Comparison of ENCODE assay signal across 14 cellular contexts in the genomic region with DNA sequence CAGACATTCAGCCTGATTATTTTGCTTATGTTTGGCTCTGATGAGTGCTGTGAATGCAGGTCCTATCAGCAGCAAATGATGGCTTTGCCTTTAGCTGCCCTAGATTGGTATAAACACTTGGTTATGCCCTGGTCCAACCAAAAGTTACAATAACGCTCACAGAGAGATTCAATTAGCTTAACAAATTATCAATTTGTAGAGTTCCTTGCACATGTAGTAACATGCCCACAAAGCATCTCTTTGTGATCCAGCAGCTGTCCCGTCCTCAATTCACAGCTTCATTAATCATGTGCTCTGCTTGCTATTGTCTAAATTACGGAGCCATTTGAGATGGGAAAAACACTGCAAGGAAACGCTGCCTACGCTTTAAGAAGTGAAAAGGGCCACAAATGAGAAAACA.
DNase-seq lines count a peak whose midpoint lies in the region; ATAC-seq and TF ChIP-seq lines count a peak whose summit lies in the region.
"Had no signal": no experiment of that assay in that cellular context is flagged by ENCODE, and none has a peak within 500 bp of the region (broad histone marks: within the 10 kb centered on the region; RNA-seq: fewer than 3 reads in every experiment).

No MANE protein-coding gene starts in this region.

- H4K91ac ChIP-seq in IMR-90 (ENCODE audit: insufficient read depth, low read depth, low read length): no peak overlapping the region

- H2AFZ ChIP-seq in IMR-90 (replicated peaks; ENCODE audit: low read length, poor library complexity): peak overlapping the region; percentile 1
- peak overlapping the region; percentile 60 for H2AFZ ChIP-seq in neuron (ENCODE audit: low read depth, low read length)

- no peaks in the 10 kb centered on the region for H3K4me1 Mint-ChIP-seq in activated naive CD4-positive, alpha-beta T cell treated with anti-CD3 and anti-CD28 coated beads for 36 hours (ENCODE audit: low read depth)
- H3K4me1 Mint-ChIP-seq: activated naive CD4-positive, alpha-beta T cell treated with anti-CD3 and anti-CD28 coated beads, Interleukin-2, amount 50 U/mL, for 24 hours had no signal

- no TSS peak for BruUV-seq in IMR-90 (replicated peaks; lab: Mats Ljungman, UMichigan)

- no peak overlapping the region for H3K27ac Mint-ChIP-seq in activated naive CD4-positive, alpha-beta T cell treated with anti-CD3 and anti-CD28 coated beads for 36 hours
- H3K27ac Mint-ChIP-seq: activated naive CD4-positive, alpha-beta T cell treated with anti-CD3 and anti-CD28 coated beads, Interleukin-2, amount 50 U/mL, for 24 hours had no signal

- no peak overlapping the region for H2BK15ac ChIP-seq in IMR-90 (ENCODE audit: low read depth, low read length)

- no peak overlapping the region for H3K18ac ChIP-seq in IMR-90 (ENCODE audit: low read depth, low read length)

- no peaks in the 10 kb centered on the region for H3K27me3 ChIP-seq in IMR-90 (ENCODE audit: control insufficient read depth, insufficient read depth, low read length)
- no peaks in the 10 kb centered on the region for H3K27me3 ChIP-seq in neuron (ENCODE audit: insufficient read depth, low read length)
- H3K27me3 ChIP-seq in right cardiac atrium (ENCODE audit: control insufficient read depth, insufficient read depth): no peaks in the 10 kb centered on the region
- H3K27me3 ChIP-seq: BLaER1, esophagus squamous epithelium had no signal

- CTCF ChIA-PET in IMR-90 (lab: Yijun Ruan, JAX): no interaction called here
- CTCF ChIA-PET in activated naive CD4-positive, alpha-beta T cell treated with anti-CD3 and anti-CD28 coated beads for 36 hours (lab: Charles Lee): no interaction called here

- H3K9me3 Mint-ChIP-seq in activated naive CD4-positive, alpha-beta T cell treated with anti-CD3 and anti-CD28 coated beads for 36 hours: no peaks in the 10 kb centered on the region
- H3K9me3 Mint-ChIP-seq: activated naive CD4-positive, alpha-beta T cell treated with anti-CD3 and anti-CD28 coated beads, Interleukin-2, amount 50 U/mL, for 24 hours had no signal

- H3K36me3 ChIP-seq in IMR-90 (ENCODE audit: control insufficient read depth, insufficient read depth, low read length) (no peaks in the 10 kb centered on the region), neuron (ENCODE audit: insufficient read depth, low read length) (no peaks in the 10 kb centered on the region)
- H3K36me3 ChIP-seq: BLaER1, esophagus squamous epithelium had no signal

- no peak for TF ChIP-seq RAD21 in IMR-90 (IDR thresholded peaks at IDR 0.05; ENCODE audit: low read length)

- H4K8ac ChIP-seq in IMR-90 (ENCODE audit: low read depth in 2 of 2, low read length in 2 of 2): no peak overlapping the region

- H4K20me1 ChIP-seq in IMR-90 (ENCODE audit: insufficient read depth, low read length): no peaks in the 10 kb centered on the region
- H4K20me1 ChIP-seq: BLaER1 had no signal

- no peak overlapping the region for H3K4ac ChIP-seq in IMR-90 (ENCODE audit: low read depth, low read length)

- no peak overlapping the region for H2AK9ac ChIP-seq in IMR-90 (replicated peaks; ENCODE audit: low read depth, low read length, poor library complexity)

- intact Hi-C loops in IMR-90 (cut with micrococcal nuclease) (no loop called here), right cardiac atrium (cut with DNase I) (no loop called here)
- intact Hi-C loops in activated naive CD4-positive, alpha-beta T cell treated with anti-CD3 and anti-CD28 coated beads for 36 hours (cut with micrococcal nuclease): no loop called here

- no peak overlapping the region; the same call in 1 of the 2 replicates for H4K5ac ChIP-seq in IMR-90 (ENCODE audit: low read depth, low read length)

- H3K23ac ChIP-seq in IMR-90 (ENCODE audit: low read depth, low read length): no peak overlapping the region

- H3K27ac ChIP-seq in IMR-90 (ENCODE audit: insufficient read depth, low read length) (no peak overlapping the region), caudate nucleus (ENCODE audit: low read depth, low read length) (peak overlapping the region; percentile 97), right cardiac atrium (ENCODE audit: low read length) (no peak overlapping the region)
- H3K27ac ChIP-seq: BLaER1, esophagus squamous epithelium had no signal

- no peak for TF ChIP-seq POLR2A in IMR-90 (IDR thresholded peaks at IDR 0.05; ENCODE audit: low read depth, low read length)

- dilution Hi-C loops in IMR-90 (cut with HindIII; ENCODE audit: low sequenced_read_pairs, unreplicated experiment): no loop called here

- no peak overlapping the region for H3K4me3 ChIP-seq in IMR-90 (ENCODE audit: insufficient read depth, low read depth, low read length)
- no peak overlapping the region for H3K4me3 ChIP-seq in neuron (ENCODE audit: low read length)
- H3K4me3 ChIP-seq in right cardiac atrium (ENCODE audit: low read length): no peak overlapping the region
- H3K4me3 ChIP-seq: BLaER1, esophagus squamous epithelium had no signal

- no peak overlapping the region; the same call in 1 of the 2 replicates for H2AK5ac ChIP-seq in IMR-90 (ENCODE audit: low read depth, low read length)

- H3K9me1 ChIP-seq in IMR-90 (ENCODE audit: insufficient read depth, low read length): no peaks in the 10 kb centered on the region

- H3K4me1 ChIP-seq in IMR-90 (ENCODE audit: control insufficient read depth, insufficient read depth, low read length) (peaks cover 3% of the 10 kb centered on the region), neuron (ENCODE audit: insufficient read depth, low read length) (peaks cover 9% of the 10 kb centered on the region), right cardiac atrium (ENCODE audit: control insufficient read depth, insufficient read depth, low read length) (no peaks in the 10 kb centered on the region)
- H3K4me1 ChIP-seq: BLaER1, esophagus squamous epithelium had no signal

- no peak overlapping the region for H3K56ac ChIP-seq in IMR-90 (ENCODE audit: extremely low read depth, insufficient read depth, low read length)

- H2BK5ac ChIP-seq in IMR-90 (ENCODE audit: low read depth, low read length, poor library complexity, severe bottlenecking): no peak overlapping the region

- H2BK20ac ChIP-seq in IMR-90 (ENCODE audit: low read depth, low read length): no peak overlapping the region

- no peak overlapping the region for H3K4me3 Mint-ChIP-seq in activated naive CD4-positive, alpha-beta T cell treated with anti-CD3 and anti-CD28 coated beads for 36 hours
- H3K4me3 Mint-ChIP-seq: activated naive CD4-positive, alpha-beta T cell treated with anti-CD3 and anti-CD28 coated beads, Interleukin-2, amount 50 U/mL, for 24 hours had no signal

- no peaks in the 10 kb centered on the region for H3K36me3 Mint-ChIP-seq in activated naive CD4-positive, alpha-beta T cell treated with anti-CD3 and anti-CD28 coated beads for 36 hours (ENCODE audit: low read depth)
- H3K36me3 Mint-ChIP-seq: activated naive CD4-positive, alpha-beta T cell treated with anti-CD3 and anti-CD28 coated beads, Interleukin-2, amount 50 U/mL, for 24 hours had no signal

- H3K9me3 ChIP-seq in IMR-90 (ENCODE audit: control insufficient read depth, insufficient read depth, low read length): no peaks in the 10 kb centered on the region
- H3K9me3 ChIP-seq in neuron (ENCODE audit: low read length): no peaks in the 10 kb centered on the region
- H3K9me3 ChIP-seq in right cardiac atrium (ENCODE audit: control insufficient read depth, low read length): no peaks in the 10 kb centered on the region
- H3K9me3 ChIP-seq: BLaER1, esophagus squamous epithelium had no signal

- WGBS in IMR-90 (ENCODE audit: extremely low coverage in 2 of 2, insufficient read length in 1 of 2), 2 experiments: no CpG with 5 or more reads among the region's 5 CpGs
- 85% methylated on average over 5 of the region's 5 CpGs for WGBS in right cardiac atrium

- no peaks in the 10 kb centered on the region for H3K79me1 ChIP-seq in IMR-90 (ENCODE audit: low read depth in 1 of 2, low read length in 2 of 2)

- no peak for DNase-seq in IMR-90
- peak; percentile 97 for DNase-seq in NCI-H2171 treated with DMSO at 0.1 percent for 48 hours (lab: John Stamatoyannopoulos, UW)
- peak in 46 of 61 donors; percentile 2 to 73 (median 38) for DNase-seq in caudate nucleus (lab: John Stamatoyannopoulos, UW)
- no peak for DNase-seq in activated naive CD4-positive, alpha-beta T cell treated with anti-CD3 and anti-CD28 coated beads for 36 hours
- no peak for DNase-seq in iPS-NIHi7 (ENCODE audit: extremely low spot score)
- DNase-seq in right cardiac atrium: no peak
- DNase-seq: esophagus squamous epithelium, MV-4-11 had no signal

- no peaks in the 10 kb centered on the region for H3K27me3 Mint-ChIP-seq in activated naive CD4-positive, alpha-beta T cell treated with anti-CD3 and anti-CD28 coated beads for 36 hours (ENCODE audit: low read depth)
- H3K27me3 Mint-ChIP-seq: activated naive CD4-positive, alpha-beta T cell treated with anti-CD3 and anti-CD28 coated beads, Interleukin-2, amount 50 U/mL, for 24 hours had no signal

- no peak overlapping the region for H3K4me2 ChIP-seq in IMR-90 (ENCODE audit: low read depth, low read length)
- H3K4me2 ChIP-seq: BLaER1 had no signal

- H3K14ac ChIP-seq in IMR-90 (replicated peaks; ENCODE audit: low read depth, low read length): no peak overlapping the region

- ATAC-seq in IMR-90 (ENCODE audit: low read depth) (no peak), right cardiac atrium (no peak), GM19467 (IDR thresholded peaks at IDR 0.05; ENCODE audit: unreplicated experiment) (no peak)
- ATAC-seq: HCT116, Panc1 had no signal

- in situ Hi-C loops in IMR-90 (cut with MboI; ENCODE audit: low sequenced_read_pairs): no loop called here

- H2BK120ac ChIP-seq in IMR-90 (ENCODE audit: low read depth, low read length): no peak overlapping the region

- no peak for TF ChIP-seq CTCF in IMR-90 (conservative IDR thresholded peaks at IDR 0.05; ENCODE audit: low read depth, low read length)

- H3K9ac ChIP-seq in IMR-90 (ENCODE audit: low read depth, low read length): no peak overlapping the region
- H3K9ac ChIP-seq: BLaER1 had no signal

- POLR2A ChIA-PET in IMR-90 (lab: Charles Lee; ENCODE audit: unreplicated experiment): no interaction called here

TF ChIP-seq in IMR-90, 13 proteins besides CTCF, POLR2A, EP300 and RAD21 (continues in another document):
- no peak for TF ChIP-seq CHD1 (IDR thresholded peaks at IDR 0.05; ENCODE audit: low read depth, low read length)
- TF ChIP-seq MXI1 (IDR thresholded peaks at IDR 0.05; ENCODE audit: borderline replicate concordance, low read depth, low read length): no peak
- TF ChIP-seq CEBPB (IDR thresholded peaks at IDR 0.05; ENCODE audit: low read depth, low read length): no peak
- TF ChIP-seq, protein P1, sequence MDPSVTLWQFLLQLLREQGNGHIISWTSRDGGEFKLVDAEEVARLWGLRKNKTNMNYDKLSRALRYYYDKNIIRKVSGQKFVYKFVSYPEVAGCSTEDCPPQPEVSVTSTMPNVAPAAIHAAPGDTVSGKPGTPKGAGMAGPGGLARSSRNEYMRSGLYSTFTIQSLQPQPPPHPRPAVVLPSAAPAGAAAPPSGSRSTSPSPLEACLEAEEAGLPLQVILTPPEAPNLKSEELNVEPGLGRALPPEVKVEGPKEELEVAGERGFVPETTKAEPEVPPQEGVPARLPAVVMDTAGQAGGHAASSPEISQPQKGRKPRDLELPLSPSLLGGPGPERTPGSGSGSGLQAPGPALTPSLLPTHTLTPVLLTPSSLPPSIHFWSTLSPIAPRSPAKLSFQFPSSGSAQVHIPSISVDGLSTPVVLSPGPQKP (IDR thresholded peaks at IDR 0.05; ENCODE audit: borderline replicate concordance, low read depth, low read length): no peak
- TF ChIP-seq RCOR1 (IDR thresholded peaks at IDR 0.05; ENCODE audit: insufficient replicate concordance, low read length): no peak

Comparison
In these comparisons a context has a peak if more than half of its experiments do, and no peak if none do; other contexts are left out.
1. DNase-seq: peak in NCI-H2171 treated with DMSO at 0.1 percent for 48 hours (single experiment) and caudate nucleus (46 of 61); none in IMR-90 (single experiment), activated naive CD4-positive, alpha-beta T cell treated with anti-CD3 and anti-CD28 coated beads for 36 hours (single experiment), iPS-NIHi7 (single experiment) and right cardiac atrium (0 of 3).